In the genomic region with DNA sequence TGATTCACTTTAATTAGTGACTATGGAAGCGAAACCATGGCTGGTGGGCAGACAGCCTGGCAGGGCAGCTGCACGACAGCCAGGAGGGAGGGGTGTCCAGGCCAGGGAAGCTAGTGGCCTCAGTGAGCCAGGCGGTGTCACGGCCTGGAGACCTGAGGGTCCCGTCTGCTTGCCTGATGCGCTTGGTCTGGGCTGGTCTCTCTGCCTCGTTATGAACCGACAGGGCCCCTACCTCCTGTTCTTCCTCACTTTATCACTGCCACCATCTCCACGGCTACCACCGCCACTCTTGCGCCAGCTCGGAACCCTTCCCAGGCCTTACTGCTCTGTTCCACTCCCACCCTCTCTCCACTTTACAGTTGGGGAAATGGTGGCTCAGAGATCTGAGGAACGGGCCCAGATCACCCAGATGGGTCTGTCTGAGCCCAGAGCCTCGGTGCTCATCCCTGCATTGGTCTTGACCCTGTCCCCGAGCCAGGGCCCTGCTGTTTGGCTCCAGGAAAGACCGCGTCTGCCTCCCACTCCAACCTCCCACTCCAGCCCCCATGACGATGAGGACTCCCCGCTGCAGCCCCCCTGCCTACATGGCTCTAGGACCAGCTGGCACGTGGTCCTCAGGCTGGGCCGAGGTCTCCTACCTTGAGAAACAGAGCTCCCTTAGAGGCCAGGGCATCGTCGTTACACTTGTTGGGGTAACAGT, we compare ENCODE assay signal across 10 cellular contexts. TPM values are rescaled to one million over a fixed set of nuclear protein-coding genes. Genes with fewer than 3 reads are reported as not detected.
A peak's percentile ranks its signal among the peaks of the same experiment; 100 is the strongest.
DNase-seq lines count a peak whose midpoint lies in the region; ATAC-seq and TF ChIP-seq lines count a peak whose summit lies in the region.
"Had no signal": no experiment of that assay in that cellular context is flagged by ENCODE, and none has a peak within 500 bp of the region (broad histone marks: within the 10 kb centered on the region; RNA-seq: fewer than 3 reads in every experiment).

No MANE protein-coding gene starts in this region.

- H3K4me3 Mint-ChIP-seq in activated T-cell treated with anti-CD3 and anti-CD28 coated beads, Interleukin-2, amount 50 U/mL, for 72 hours = peak overlapping the region; percentile 1 to 16
- peak overlapping the region; percentile 39 for H3K4me3 Mint-ChIP-seq in central memory CD8-positive, alpha-beta T cell

- H3K36me3 Mint-ChIP-seq in activated T-cell treated with anti-CD3 and anti-CD28 coated beads, Interleukin-2, amount 50 U/mL, for 72 hours (ENCODE audit: insufficient read depth in 2 of 2) = no peaks in the 10 kb centered on the region
- H3K36me3 Mint-ChIP-seq in central memory CD8-positive, alpha-beta T cell (ENCODE audit: insufficient read depth) = no peaks in the 10 kb centered on the region

- no peaks in the 10 kb centered on the region for H3F3A ChIP-seq in smooth muscle cell (ENCODE audit: low read depth)

- H3K27ac Mint-ChIP-seq in activated T-cell treated with anti-CD3 and anti-CD28 coated beads, Interleukin-2, amount 50 U/mL, for 72 hours = no peak overlapping the region
- peak overlapping the region; percentile 70 for H3K27ac Mint-ChIP-seq in central memory CD8-positive, alpha-beta T cell (ENCODE audit: low read depth)

- ATAC-seq in activated T-cell treated with anti-CD3 and anti-CD28 coated beads, Interleukin-2, amount 50 U/mL, for 72 hours (replicated peaks in 1 of 2) = no peak
- ATAC-seq in central memory CD8-positive, alpha-beta T cell (replicated peaks; ENCODE audit: extremely low read depth, poor library complexity, severe bottlenecking) = no peak
- ATAC-seq in GM18907 (IDR thresholded peaks at IDR 0.05; ENCODE audit: unreplicated experiment) = no peak

- peak overlapping the region; percentile 3; the same call in 1 of the 2 replicates for H2AFZ ChIP-seq in KMS-11 (ENCODE audit: low read depth)
- H2AFZ ChIP-seq in osteoblast (ENCODE audit: low read length) = no peak overlapping the region
- no peak overlapping the region for H2AFZ ChIP-seq in smooth muscle cell (ENCODE audit: low read depth)

- H3K27me3 Mint-ChIP-seq in activated T-cell treated with anti-CD3 and anti-CD28 coated beads, Interleukin-2, amount 50 U/mL, for 72 hours (ENCODE audit: low read depth) = peaks cover 26% of the 10 kb centered on the region
- peaks cover 8% of the 10 kb centered on the region for H3K27me3 Mint-ChIP-seq in central memory CD8-positive, alpha-beta T cell

- no peaks in the 10 kb centered on the region for H3K9me3 Mint-ChIP-seq in activated T-cell treated with anti-CD3 and anti-CD28 coated beads, Interleukin-2, amount 50 U/mL, for 72 hours
- H3K9me3 Mint-ChIP-seq in central memory CD8-positive, alpha-beta T cell = no peaks in the 10 kb centered on the region

- DNase-seq in activated T-cell treated with anti-CD3 and anti-CD28 coated beads, Interleukin-2, amount 50 U/mL, for 72 hours = no peak
- no peak for DNase-seq in activated T-cell treated with anti-CD3 and anti-CD28 coated beads, Interleukin-2, amount 50 U/mL, for 1 hour
- no peak for DNase-seq in central memory CD8-positive, alpha-beta T cell (ENCODE audit: low spot score in 2 of 2)
- DNase-seq in osteoblast (ENCODE audit: insufficient read length, low spot score, missing footprints) (peak; percentile 83), ecto neural progenitor cell (ENCODE audit: low spot score) (no peak), smooth muscle cell (lab: John Stamatoyannopoulos, UW; ENCODE audit: unreplicated experiment) (no peak)
- DNase-seq: NCI-H2171, ovary had no signal

- WGBS in smooth muscle cell (ENCODE audit: low lambda C conversion rate) = 94% methylated on average over 23 of the region's 23 CpGs

- H3K4me1 Mint-ChIP-seq in activated T-cell treated with anti-CD3 and anti-CD28 coated beads, Interleukin-2, amount 50 U/mL, for 72 hours (ENCODE audit: low read depth) = peaks cover 38% of the 10 kb centered on the region
- peaks cover 59% of the 10 kb centered on the region for H3K4me1 Mint-ChIP-seq in central memory CD8-positive, alpha-beta T cell

- H3K27ac ChIP-seq in KMS-11 = peak overlapping the region; percentile 94
- H3K27ac ChIP-seq in osteoblast (ENCODE audit: low read depth, low read length) = no peak overlapping the region
- H3K27ac ChIP-seq in smooth muscle cell (ENCODE audit: low read depth) = no peak overlapping the region
- H3K27ac ChIP-seq: ovary had no signal

- H3K4me1 ChIP-seq in KMS-11 (ENCODE audit: low read depth, poor library complexity, severe bottlenecking) = peaks cover 79% of the 10 kb centered on the region
- peaks cover 3% of the 10 kb centered on the region for H3K4me1 ChIP-seq in osteoblast (ENCODE audit: insufficient read depth, low read length)
- H3K4me1 ChIP-seq in smooth muscle cell (ENCODE audit: low read depth) = no peaks in the 10 kb centered on the region

- H3K27me3 ChIP-seq in KMS-11 (ENCODE audit: insufficient read depth, low read depth) (no peaks in the 10 kb centered on the region), osteoblast (ENCODE audit: insufficient read depth, low read length) (peaks cover 3% of the 10 kb centered on the region), smooth muscle cell (ENCODE audit: low read depth) (no peaks in the 10 kb centered on the region)
- H3K27me3 ChIP-seq: ovary had no signal

- H3K4me2 ChIP-seq in KMS-11 = peak overlapping the region; percentile 91
- no peak overlapping the region for H3K4me2 ChIP-seq in osteoblast (ENCODE audit: insufficient read depth, low read length)
- H3K4me2 ChIP-seq in smooth muscle cell = no peak overlapping the region

- no peaks in the 10 kb centered on the region for H4K20me1 ChIP-seq in KMS-11 (ENCODE audit: insufficient read depth)
- no peaks in the 10 kb centered on the region for H4K20me1 ChIP-seq in osteoblast (ENCODE audit: insufficient read depth, low read length)
- no peaks in the 10 kb centered on the region for H4K20me1 ChIP-seq in smooth muscle cell (ENCODE audit: low read depth)

- H3K79me2 ChIP-seq in KMS-11 (ENCODE audit: insufficient read depth, low read depth) (no peaks in the 10 kb centered on the region), osteoblast (ENCODE audit: insufficient read depth, low read length) (no peaks in the 10 kb centered on the region), smooth muscle cell (ENCODE audit: low read depth) (no peaks in the 10 kb centered on the region)

- no peak overlapping the region for H3K4me3 ChIP-seq in KMS-11 (IDR thresholded peaks at IDR 0.05; ENCODE audit: insufficient read depth, low read depth, low read length)
- no peak overlapping the region for H3K4me3 ChIP-seq in osteoblast (ENCODE audit: insufficient read depth, low read length)
- H3K4me3 ChIP-seq in smooth muscle cell = no peak overlapping the region
- H3K4me3 ChIP-seq: ovary had no signal

- H3K36me3 ChIP-seq in KMS-11 (ENCODE audit: insufficient read depth) (no peaks in the 10 kb centered on the region), osteoblast (ENCODE audit: insufficient read depth, low read length) (no peaks in the 10 kb centered on the region), smooth muscle cell (ENCODE audit: low read depth) (no peaks in the 10 kb centered on the region)
- H3K36me3 ChIP-seq: ovary had no signal

- H3K9ac ChIP-seq in KMS-11 = peak overlapping the region; percentile 67; the same call in 1 of the 2 replicates
- no peak overlapping the region for H3K9ac ChIP-seq in smooth muscle cell (ENCODE audit: low read depth)

- TF ChIP-seq CTCF in KMS-11 (conservative IDR thresholded peaks at IDR 0.05; ENCODE audit: low read depth, low read length) (no peak), osteoblast (IDR thresholded peaks at IDR 0.05; ENCODE audit: extremely low read depth, low read depth, low read length) (no peak), smooth muscle cell (IDR thresholded peaks at IDR 0.05; ENCODE audit: borderline replicate concordance, insufficient read depth, poor library complexity, severe bottlenecking) (no peak)

- H3K9me3 ChIP-seq in osteoblast (ENCODE audit: low read depth, low read length) = no peaks in the 10 kb centered on the region
- H3K9me3 ChIP-seq in smooth muscle cell (replicated peaks; ENCODE audit: low read depth) = no peaks in the 10 kb centered on the region
- H3K9me3 ChIP-seq: ovary had no signal

RNA-seq across cellular contexts. Expression of a gene that starts 59.6 kb away (rescaled TPM):
- 10 to 100 TPM; 71.2 to 75.9 TPM for total RNA-seq in activated T-cell treated with anti-CD3 and anti-CD28 coated beads, Interleukin-2, amount 50 U/mL, for 72 hours
- total RNA-seq in osteoblast (35.4 and 36.9 TPM in 2 replicates), smooth muscle cell (16.3 and 22.1 TPM in 2 replicates)
- polyA plus RNA-seq in smooth muscle cell = 19.7 and 25.4 TPM in 2 replicates

RNA-seq across cellular contexts. Expression of a gene that starts 59.6 kb away (rescaled TPM):
- 10 to 100 TPM; 21.9 to 25.8 TPM for total RNA-seq in activated T-cell treated with anti-CD3 and anti-CD28 coated beads, Interleukin-2, amount 50 U/mL, for 72 hours
- 12.1 and 12.3 TPM in 2 replicates for total RNA-seq in osteoblast
- total RNA-seq in smooth muscle cell = 8.3 and 9.6 TPM in 2 replicates
- polyA plus RNA-seq in smooth muscle cell = 13.2 and 13.9 TPM in 2 replicates
